ENCODE assay signal across 1 cellular context in the genomic region with DNA sequence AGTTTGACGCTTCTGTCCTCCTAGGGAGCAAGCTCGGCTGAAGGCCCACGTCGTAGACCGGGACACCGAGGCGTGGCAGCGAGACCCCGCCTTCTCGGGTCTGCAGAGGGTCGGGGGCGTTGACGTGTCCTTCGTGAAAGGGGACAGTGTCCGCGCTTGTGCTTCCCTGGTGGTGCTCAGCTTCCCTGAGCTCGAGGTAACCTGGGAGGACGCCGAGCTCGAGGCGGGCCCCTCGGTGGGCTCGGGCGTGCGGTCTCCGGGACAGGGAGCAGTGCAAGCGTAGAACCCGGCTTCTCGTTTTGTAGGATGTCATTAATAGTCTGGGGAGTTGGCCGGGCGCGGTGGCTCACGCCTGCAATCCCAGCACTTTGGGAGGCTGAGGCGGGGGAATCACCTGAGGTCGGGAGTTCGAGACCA.
TF ChIP-seq lines count a peak whose summit lies in the region.

No MANE protein-coding gene starts in this region.

TF ChIP-seq in HepG2, 621 proteins besides CTCF, POLR2A, EP300 and RAD21 (continued from another document and continues in another):
- TF ChIP-seq ZNF138 (CRISPR knock-in tag; IDR thresholded peaks at IDR 0.05; ENCODE audit: low read depth) (no peak), HOXD1 (CRISPR knock-in tag; IDR thresholded peaks at IDR 0.05) (no peak), ISX (CRISPR knock-in tag; conservative IDR thresholded peaks at IDR 0.05) (no peak), CENPX (CRISPR knock-in tag; IDR thresholded peaks at IDR 0.05) (no peak), NR2F2 (IDR thresholded peaks at IDR 0.05; ENCODE audit: borderline replicate concordance, low read depth) (no peak), HNRNPLL (IDR thresholded peaks at IDR 0.05; ENCODE audit: low read depth, low read length, poor library complexity, severe bottlenecking) (no peak), FOXA1 (IDR thresholded peaks at IDR 0.05) (no peak), FOXA1 (CRISPR knock-in tag; IDR thresholded peaks at IDR 0.05) (no peak), MEIS2 (CRISPR knock-in tag; IDR thresholded peaks at IDR 0.05) (0 out of 2 replicates have a peak, but pooled peaks have one; percentile 8), ZNF331 (CRISPR knock-in tag; IDR thresholded peaks at IDR 0.05) (no peak), KDM3A (CRISPR knock-in tag; IDR thresholded peaks at IDR 0.05; ENCODE audit: low read depth) (no peak), ZNF878 (CRISPR knock-in tag; IDR thresholded peaks at IDR 0.05) (no peak), KAT2B (IDR thresholded peaks at IDR 0.05; ENCODE audit: borderline replicate concordance, low read depth, low read length) (no peak), FIP1L1 (IDR thresholded peaks at IDR 0.05; ENCODE audit: borderline replicate concordance, insufficient read depth, low read depth, low read length) (no peak), ZNF850 (CRISPR knock-in tag; conservative IDR thresholded peaks at IDR 0.05) (no peak), KDM6A (CRISPR knock-in tag; IDR thresholded peaks at IDR 0.05; ENCODE audit: low read depth) (no peak), IRF2 (CRISPR knock-in tag; IDR thresholded peaks at IDR 0.05) (no peak), HMG20A (CRISPR knock-in tag; IDR thresholded peaks at IDR 0.05; ENCODE audit: borderline replicate concordance) (no peak), MAFK (conservative IDR thresholded peaks at IDR 0.05 in 1 of 2, IDR thresholded peaks at IDR 0.05 in 1 of 2; ENCODE audit: low read length in 2 of 2) (no peak), ZNF674 (CRISPR knock-in tag; IDR thresholded peaks at IDR 0.05; ENCODE audit: low read depth) (no peak; the same call in 1 of the 2 replicates), ZNF296 (CRISPR knock-in tag; conservative IDR thresholded peaks at IDR 0.05) (no peak; the same call in 1 of the 2 replicates), SRSF9 (IDR thresholded peaks at IDR 0.05; ENCODE audit: borderline replicate concordance, insufficient read depth, low read depth, low read length, poor library complexity, severe bottlenecking) (no peak), TCF7L2 (IDR thresholded peaks at IDR 0.05; ENCODE audit: low read depth, low read length) (no peak), RNF2 (conservative IDR thresholded peaks at IDR 0.05; ENCODE audit: low read depth) (no peak), TRIM24 (CRISPR knock-in tag; IDR thresholded peaks at IDR 0.05) (no peak), SMAD3 (CRISPR knock-in tag; IDR thresholded peaks at IDR 0.05) (no peak), ZNF251 (CRISPR knock-in tag; IDR thresholded peaks at IDR 0.05) (no peak), AGO1 (IDR thresholded peaks at IDR 0.05; ENCODE audit: low read depth, low read length, poor library complexity, severe bottlenecking) (no peak), ZNF432 (CRISPR knock-in tag; IDR thresholded peaks at IDR 0.05; ENCODE audit: borderline replicate concordance) (no peak)
- TF ChIP-seq, protein P1, sequence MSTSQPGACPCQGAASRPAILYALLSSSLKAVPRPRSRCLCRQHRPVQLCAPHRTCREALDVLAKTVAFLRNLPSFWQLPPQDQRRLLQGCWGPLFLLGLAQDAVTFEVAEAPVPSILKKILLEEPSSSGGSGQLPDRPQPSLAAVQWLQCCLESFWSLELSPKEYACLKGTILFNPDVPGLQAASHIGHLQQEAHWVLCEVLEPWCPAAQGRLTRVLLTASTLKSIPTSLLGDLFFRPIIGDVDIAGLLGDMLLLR (CRISPR knock-in tag; IDR thresholded peaks at IDR 0.05): no peak
- TF ChIP-seq, protein P2, sequence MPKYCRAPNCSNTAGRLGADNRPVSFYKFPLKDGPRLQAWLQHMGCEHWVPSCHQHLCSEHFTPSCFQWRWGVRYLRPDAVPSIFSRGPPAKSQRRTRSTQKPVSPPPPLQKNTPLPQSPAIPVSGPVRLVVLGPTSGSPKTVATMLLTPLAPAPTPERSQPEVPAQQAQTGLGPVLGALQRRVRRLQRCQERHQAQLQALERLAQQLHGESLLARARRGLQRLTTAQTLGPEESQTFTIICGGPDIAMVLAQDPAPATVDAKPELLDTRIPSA (CRISPR knock-in tag; IDR thresholded peaks at IDR 0.05; ENCODE audit: borderline replicate concordance): 0 out of 2 replicates have a peak, but pooled peaks have one; percentile 52
- TF ChIP-seq, protein P3, sequence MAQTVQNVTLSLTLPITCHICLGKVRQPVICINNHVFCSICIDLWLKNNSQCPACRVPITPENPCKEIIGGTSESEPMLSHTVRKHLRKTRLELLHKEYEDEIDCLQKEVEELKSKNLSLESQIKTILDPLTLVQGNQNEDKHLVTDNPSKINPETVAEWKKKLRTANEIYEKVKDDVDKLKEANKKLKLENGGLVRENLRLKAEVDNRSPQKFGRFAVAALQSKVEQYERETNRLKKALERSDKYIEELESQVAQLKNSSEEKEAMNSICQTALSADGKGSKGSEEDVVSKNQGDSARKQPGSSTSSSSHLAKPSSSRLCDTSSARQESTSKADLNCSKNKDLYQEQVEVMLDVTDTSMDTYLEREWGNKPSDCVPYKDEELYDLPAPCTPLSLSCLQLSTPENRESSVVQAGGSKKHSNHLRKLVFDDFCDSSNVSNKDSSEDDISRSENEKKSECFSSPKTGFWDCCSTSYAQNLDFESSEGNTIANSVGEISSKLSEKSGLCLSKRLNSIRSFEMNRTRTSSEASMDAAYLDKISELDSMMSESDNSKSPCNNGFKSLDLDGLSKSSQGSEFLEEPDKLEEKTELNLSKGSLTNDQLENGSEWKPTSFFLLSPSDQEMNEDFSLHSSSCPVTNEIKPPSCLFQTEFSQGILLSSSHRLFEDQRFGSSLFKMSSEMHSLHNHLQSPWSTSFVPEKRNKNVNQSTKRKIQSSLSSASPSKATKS (CRISPR knock-in tag; IDR thresholded peaks at IDR 0.05): no peak
- TF ChIP-seq, protein P4, sequence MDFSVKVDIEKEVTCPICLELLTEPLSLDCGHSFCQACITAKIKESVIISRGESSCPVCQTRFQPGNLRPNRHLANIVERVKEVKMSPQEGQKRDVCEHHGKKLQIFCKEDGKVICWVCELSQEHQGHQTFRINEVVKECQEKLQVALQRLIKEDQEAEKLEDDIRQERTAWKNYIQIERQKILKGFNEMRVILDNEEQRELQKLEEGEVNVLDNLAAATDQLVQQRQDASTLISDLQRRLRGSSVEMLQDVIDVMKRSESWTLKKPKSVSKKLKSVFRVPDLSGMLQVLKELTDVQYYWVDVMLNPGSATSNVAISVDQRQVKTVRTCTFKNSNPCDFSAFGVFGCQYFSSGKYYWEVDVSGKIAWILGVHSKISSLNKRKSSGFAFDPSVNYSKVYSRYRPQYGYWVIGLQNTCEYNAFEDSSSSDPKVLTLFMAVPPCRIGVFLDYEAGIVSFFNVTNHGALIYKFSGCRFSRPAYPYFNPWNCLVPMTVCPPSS (IDR thresholded peaks at IDR 0.05): no peak
- TF ChIP-seq, protein P5, sequence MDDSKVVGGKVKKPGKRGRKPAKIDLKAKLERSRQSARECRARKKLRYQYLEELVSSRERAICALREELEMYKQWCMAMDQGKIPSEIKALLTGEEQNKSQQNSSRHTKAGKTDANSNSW (CRISPR knock-in tag; IDR thresholded peaks at IDR 0.05; ENCODE audit: borderline replicate concordance): no peak
- TF ChIP-seq, protein P6, sequence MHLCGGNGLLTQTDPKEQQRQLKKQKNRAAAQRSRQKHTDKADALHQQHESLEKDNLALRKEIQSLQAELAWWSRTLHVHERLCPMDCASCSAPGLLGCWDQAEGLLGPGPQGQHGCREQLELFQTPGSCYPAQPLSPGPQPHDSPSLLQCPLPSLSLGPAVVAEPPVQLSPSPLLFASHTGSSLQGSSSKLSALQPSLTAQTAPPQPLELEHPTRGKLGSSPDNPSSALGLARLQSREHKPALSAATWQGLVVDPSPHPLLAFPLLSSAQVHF (CRISPR knock-in tag; IDR thresholded peaks at IDR 0.05): peak; percentile 88
- TF ChIP-seq, protein P7, sequence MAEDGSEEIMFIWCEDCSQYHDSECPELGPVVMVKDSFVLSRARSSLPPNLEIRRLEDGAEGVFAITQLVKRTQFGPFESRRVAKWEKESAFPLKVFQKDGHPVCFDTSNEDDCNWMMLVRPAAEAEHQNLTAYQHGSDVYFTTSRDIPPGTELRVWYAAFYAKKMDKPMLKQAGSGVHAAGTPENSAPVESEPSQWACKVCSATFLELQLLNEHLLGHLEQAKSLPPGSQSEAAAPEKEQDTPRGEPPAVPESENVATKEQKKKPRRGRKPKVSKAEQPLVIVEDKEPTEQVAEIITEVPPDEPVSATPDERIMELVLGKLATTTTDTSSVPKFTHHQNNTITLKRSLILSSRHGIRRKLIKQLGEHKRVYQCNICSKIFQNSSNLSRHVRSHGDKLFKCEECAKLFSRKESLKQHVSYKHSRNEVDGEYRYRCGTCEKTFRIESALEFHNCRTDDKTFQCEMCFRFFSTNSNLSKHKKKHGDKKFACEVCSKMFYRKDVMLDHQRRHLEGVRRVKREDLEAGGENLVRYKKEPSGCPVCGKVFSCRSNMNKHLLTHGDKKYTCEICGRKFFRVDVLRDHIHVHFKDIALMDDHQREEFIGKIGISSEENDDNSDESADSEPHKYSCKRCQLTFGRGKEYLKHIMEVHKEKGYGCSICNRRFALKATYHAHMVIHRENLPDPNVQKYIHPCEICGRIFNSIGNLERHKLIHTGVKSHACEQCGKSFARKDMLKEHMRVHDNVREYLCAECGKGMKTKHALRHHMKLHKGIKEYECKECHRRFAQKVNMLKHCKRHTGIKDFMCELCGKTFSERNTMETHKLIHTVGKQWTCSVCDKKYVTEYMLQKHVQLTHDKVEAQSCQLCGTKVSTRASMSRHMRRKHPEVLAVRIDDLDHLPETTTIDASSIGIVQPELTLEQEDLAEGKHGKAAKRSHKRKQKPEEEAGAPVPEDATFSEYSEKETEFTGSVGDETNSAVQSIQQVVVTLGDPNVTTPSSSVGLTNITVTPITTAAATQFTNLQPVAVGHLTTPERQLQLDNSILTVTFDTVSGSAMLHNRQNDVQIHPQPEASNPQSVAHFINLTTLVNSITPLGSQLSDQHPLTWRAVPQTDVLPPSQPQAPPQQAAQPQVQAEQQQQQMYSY (CRISPR knock-in tag; IDR thresholded peaks at IDR 0.05): no peak
- TF ChIP-seq, protein P8, sequence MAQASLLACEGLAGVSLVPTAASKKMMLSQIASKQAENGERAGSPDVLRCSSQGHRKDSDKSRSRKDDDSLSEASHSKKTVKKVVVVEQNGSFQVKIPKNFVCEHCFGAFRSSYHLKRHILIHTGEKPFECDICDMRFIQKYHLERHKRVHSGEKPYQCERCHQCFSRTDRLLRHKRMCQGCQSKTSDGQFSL (CRISPR knock-in tag; IDR thresholded peaks at IDR 0.05): no peak
- TF ChIP-seq, protein P9, sequence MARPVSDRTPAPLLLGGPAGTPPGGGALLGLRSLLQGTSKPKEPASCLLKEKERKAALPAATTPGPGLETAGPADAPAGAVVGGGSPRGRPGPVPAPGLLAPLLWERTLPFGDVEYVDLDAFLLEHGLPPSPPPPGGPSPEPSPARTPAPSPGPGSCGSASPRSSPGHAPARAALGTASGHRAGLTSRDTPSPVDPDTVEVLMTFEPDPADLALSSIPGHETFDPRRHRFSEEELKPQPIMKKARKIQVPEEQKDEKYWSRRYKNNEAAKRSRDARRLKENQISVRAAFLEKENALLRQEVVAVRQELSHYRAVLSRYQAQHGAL (CRISPR knock-in tag; IDR thresholded peaks at IDR 0.05; ENCODE audit: not compliant biosample characterization): no peak
- TF ChIP-seq, protein P10, sequence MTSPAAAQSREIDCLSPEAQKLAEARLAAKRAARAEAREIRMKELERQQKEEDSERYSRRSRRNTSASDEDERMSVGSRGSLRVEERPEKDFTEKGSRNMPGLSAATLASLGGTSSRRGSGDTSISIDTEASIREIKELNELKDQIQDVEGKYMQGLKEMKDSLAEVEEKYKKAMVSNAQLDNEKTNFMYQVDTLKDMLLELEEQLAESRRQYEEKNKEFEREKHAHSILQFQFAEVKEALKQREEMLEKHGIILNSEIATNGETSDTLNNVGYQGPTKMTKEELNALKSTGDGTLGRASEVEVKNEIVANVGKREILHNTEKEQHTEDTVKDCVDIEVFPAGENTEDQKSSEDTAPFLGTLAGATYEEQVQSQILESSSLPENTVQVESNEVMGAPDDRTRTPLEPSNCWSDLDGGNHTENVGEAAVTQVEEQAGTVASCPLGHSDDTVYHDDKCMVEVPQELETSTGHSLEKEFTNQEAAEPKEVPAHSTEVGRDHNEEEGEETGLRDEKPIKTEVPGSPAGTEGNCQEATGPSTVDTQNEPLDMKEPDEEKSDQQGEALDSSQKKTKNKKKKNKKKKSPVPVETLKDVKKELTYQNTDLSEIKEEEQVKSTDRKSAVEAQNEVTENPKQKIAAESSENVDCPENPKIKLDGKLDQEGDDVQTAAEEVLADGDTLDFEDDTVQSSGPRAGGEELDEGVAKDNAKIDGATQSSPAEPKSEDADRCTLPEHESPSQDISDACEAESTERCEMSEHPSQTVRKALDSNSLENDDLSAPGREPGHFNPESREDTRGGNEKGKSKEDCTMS (CRISPR knock-in tag; conservative IDR thresholded peaks at IDR 0.05): no peak
- TF ChIP-seq, protein P11, sequence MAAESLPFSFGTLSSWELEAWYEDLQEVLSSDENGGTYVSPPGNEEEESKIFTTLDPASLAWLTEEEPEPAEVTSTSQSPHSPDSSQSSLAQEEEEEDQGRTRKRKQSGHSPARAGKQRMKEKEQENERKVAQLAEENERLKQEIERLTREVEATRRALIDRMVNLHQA (CRISPR knock-in tag; IDR thresholded peaks at IDR 0.05): no peak
- TF ChIP-seq, protein P12, sequence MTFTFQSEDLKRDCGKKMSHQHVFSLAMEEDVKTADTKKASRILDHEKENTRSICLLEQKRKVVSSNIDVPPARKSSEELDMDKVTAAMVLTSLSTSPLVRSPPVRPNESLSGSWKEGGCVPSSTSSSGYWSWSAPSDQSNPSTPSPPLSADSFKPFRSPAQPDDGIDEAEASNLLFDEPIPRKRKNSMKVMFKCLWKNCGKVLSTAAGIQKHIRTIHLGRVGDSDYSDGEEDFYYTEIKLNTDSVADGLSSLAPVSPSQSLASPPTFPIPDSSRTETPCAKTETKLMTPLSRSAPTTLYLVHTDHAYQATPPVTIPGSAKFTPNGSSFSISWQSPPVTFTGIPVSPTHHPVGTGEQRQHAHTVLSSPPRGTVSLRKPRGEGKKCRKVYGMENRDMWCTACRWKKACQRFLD (CRISPR knock-in tag; IDR thresholded peaks at IDR 0.05; ENCODE audit: borderline replicate concordance): no peak
- TF ChIP-seq, protein P13, sequence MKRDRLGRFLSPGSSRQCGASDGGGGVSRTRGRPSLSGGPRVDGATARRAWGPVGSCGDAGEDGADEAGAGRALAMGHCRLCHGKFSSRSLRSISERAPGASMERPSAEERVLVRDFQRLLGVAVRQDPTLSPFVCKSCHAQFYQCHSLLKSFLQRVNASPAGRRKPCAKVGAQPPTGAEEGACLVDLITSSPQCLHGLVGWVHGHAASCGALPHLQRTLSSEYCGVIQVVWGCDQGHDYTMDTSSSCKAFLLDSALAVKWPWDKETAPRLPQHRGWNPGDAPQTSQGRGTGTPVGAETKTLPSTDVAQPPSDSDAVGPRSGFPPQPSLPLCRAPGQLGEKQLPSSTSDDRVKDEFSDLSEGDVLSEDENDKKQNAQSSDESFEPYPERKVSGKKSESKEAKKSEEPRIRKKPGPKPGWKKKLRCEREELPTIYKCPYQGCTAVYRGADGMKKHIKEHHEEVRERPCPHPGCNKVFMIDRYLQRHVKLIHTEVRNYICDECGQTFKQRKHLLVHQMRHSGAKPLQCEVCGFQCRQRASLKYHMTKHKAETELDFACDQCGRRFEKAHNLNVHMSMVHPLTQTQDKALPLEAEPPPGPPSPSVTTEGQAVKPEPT (CRISPR knock-in tag; IDR thresholded peaks at IDR 0.05; ENCODE audit: low read depth): 0 out of 2 replicates have a peak, but pooled peaks have one; percentile 55
